Comparison of ENCODE assay signal across 8 cellular contexts in genomic region chr9:130243015-130243881, GRCh38. TPM values are rescaled to one million over a fixed set of nuclear protein-coding genes. Genes with fewer than 3 reads are reported as not detected.
A peak's percentile ranks its signal among the peaks of the same experiment; 100 is the strongest.
DNase-seq lines count a peak whose midpoint lies in the region; ATAC-seq, FAIRE-seq and TF ChIP-seq lines count a peak whose summit lies in the region.

No MANE protein-coding gene starts in this region.

- TF ChIP-seq POLR2A in body of pancreas (IDR thresholded peaks at IDR 0.05): no peak

- H3K4me3 ChIP-seq in ACC112 (ENCODE audit: low read depth, low read length) (peak overlapping the region; percentile 59), body of pancreas (no peak overlapping the region)

- H3K27ac ChIP-seq in ACC112 (ENCODE audit: low read depth, low read length) (no peak overlapping the region), body of pancreas (no peak overlapping the region)

- ATAC-seq in body of pancreas: peak; percentile 73
- no peak for ATAC-seq in HG02938 (IDR thresholded peaks at IDR 0.05; ENCODE audit: unreplicated experiment)

- H3K4me1 Mint-ChIP-seq in immature natural killer cell: peaks cover 12 to 17% of the 10 kb centered on the region in 2 donors

- H3K79me2 ChIP-seq in ACC112 (ENCODE audit: control insufficient read depth, insufficient read depth, low read length, unreplicated experiment): no peaks in the 10 kb centered on the region

- H3K4me1 ChIP-seq in ACC112 (ENCODE audit: control insufficient read depth, insufficient read depth, low read length, unreplicated experiment) (peaks cover 9% of the 10 kb centered on the region), body of pancreas (peaks cover 9% of the 10 kb centered on the region)

- H3K27me3 Mint-ChIP-seq in immature natural killer cell (ENCODE audit: low read depth in 3 of 3): peaks cover 0 to 3% (median 0%) of the 10 kb centered on the region in 3 donors

- intact Hi-C loops in body of pancreas (cut with DNase I): loop anchor here (10.0 kb wide), 1 partner anchor 358 kb away; no protein-coding TSS in a partner anchor

- H3K27ac Mint-ChIP-seq in immature natural killer cell: peak overlapping the region in 4 of 6 donors; percentile 8 to 74 (median 54)

- peak; percentile 84 to 91 (median 87) for TF ChIP-seq CTCF in body of pancreas (IDR thresholded peaks at IDR 0.05)

- H3K9me3 ChIP-seq in body of pancreas: no peaks in the 10 kb centered on the region

- no peaks in the 10 kb centered on the region for H3K36me3 Mint-ChIP-seq in immature natural killer cell

- peak overlapping the region; percentile 42 to 78 (median 67) for H3K4me3 Mint-ChIP-seq in immature natural killer cell

- DNase-seq in GM18507 (ENCODE audit: extremely low spot score, insufficient read length, low read depth) (peak; percentile 78), NCI-H1417 (lab: John Stamatoyannopoulos, UW) (peak; percentile 59 to 86 (median 73)), UCSD-AML1 (lab: John Stamatoyannopoulos, UW; ENCODE audit: unreplicated experiment) (peak; percentile 60), body of pancreas (peak; percentile 75 to 85 (median 76)), immature natural killer cell (peak; percentile 62 to 75 (median 68))
- DNase-seq in stimulated activated CD4-positive, alpha-beta T cell treated with anti-CD3 and anti-CD28 coated beads, Interleukin-12 subunit alpha, Interleukin-12 subunit beta, amount 100 ng/mL, for 4 hours: peak; percentile 83

- no peaks in the 10 kb centered on the region for H3K36me3 ChIP-seq in ACC112 (ENCODE audit: insufficient read depth, low read length)
- H3K36me3 ChIP-seq in body of pancreas (replicated peaks in 1 of 2; ENCODE audit: insufficient read depth in 1 of 2, low read depth in 2 of 2): no peaks in the 10 kb centered on the region

- FAIRE-seq in GM18507 (lab: Jason Lieb, UNC): peak; percentile 86

- H3K9me3 Mint-ChIP-seq in immature natural killer cell: no peaks in the 10 kb centered on the region

- WGBS in body of pancreas, 2 donors: 20 to 26% methylated on average over 23 to 35 of the region's 35 CpGs

- no peaks in the 10 kb centered on the region for H3K27me3 ChIP-seq in ACC112 (ENCODE audit: insufficient read depth, low read length)
- H3K27me3 ChIP-seq in body of pancreas: no peaks in the 10 kb centered on the region

- peak overlapping the region; percentile 83 for H2AFZ ChIP-seq in ACC112 (ENCODE audit: low read length, unreplicated experiment)

RNA-seq across cellular contexts. Expression of gene HMCN2, which starts 22.3 kb away (rescaled TPM):
- 1 to 10 TPM in 1 of 2 donors, under 1 TPM in 1; 0.78 to 3.6 TPM for total RNA-seq in body of pancreas
- not detected for polyA plus RNA-seq in immature natural killer cell
